In the genomic region with DNA sequence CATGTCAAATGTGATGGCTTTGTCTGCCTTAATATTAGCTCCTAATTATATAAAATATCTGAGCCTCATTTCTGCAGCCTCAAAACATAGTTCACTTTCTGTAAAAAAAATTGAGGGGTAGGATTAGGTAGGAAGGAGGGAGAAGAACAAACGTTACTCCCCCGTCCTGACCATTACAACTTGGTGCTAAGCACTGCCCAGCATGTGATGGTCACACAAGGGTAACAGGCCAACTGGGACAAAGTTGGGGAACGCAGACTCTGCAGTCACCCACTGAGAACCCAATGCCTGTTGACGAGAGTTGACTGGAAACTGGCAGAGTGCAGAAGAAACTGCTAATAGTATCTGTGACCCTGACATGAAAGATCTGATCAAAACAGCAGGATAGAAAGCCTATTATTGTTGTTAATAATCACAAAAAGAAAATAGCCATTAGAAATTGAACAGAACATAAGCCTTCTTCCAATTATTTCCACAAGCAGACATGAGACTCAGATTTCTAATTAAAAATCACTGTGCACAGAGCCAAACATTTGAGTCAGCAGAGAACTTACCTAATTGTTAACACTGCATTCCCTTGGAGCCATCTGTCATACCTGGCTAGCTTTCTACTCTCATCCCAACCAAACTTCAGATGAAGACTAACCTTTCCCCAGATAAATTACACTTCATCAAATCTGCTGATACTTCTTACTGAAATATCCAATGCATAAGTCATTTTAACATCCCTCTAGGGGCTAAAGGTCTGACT, we compare ENCODE assay signal across 9 cellular contexts. TPM values are rescaled to one million over a fixed set of nuclear protein-coding genes. Genes with fewer than 3 reads are reported as not detected.
DNase-seq lines count a peak whose midpoint lies in the region; ATAC-seq and TF ChIP-seq lines count a peak whose summit lies in the region.
"Had no signal": no experiment of that assay in that cellular context is flagged by ENCODE, and none has a peak within 500 bp of the region (broad histone marks: within the 10 kb centered on the region; RNA-seq: fewer than 3 reads in every experiment).

No MANE protein-coding gene starts in this region.

- TF ChIP-seq EP300 in suprapubic skin (IDR thresholded peaks at IDR 0.05) = no peak

- 63% methylated on average over 4 of the region's 4 CpGs for WGBS in suprapubic skin

- H3K4me3 ChIP-seq in Peyer's patch (peak overlapping the region in 2 of 4 donors; percentile 22 to 24), suprapubic skin (peak overlapping the region; percentile 21)
- no peak overlapping the region for H3K4me3 ChIP-seq in effector memory CD4-positive, alpha-beta T cell (ENCODE audit: insufficient read depth, low read depth, low read length, poor library complexity, severe bottlenecking)
- H3K4me3 ChIP-seq: SK-N-MC had no signal

- DNase-seq in Peyer's patch (no peak), inferior parietal cortex (ENCODE audit: extremely low spot score) (peak; percentile 67), suprapubic skin (ENCODE audit: low spot score in 2 of 2) (no peak), middle frontal gyrus (ENCODE audit: extremely low spot score, low spot score) (no peak), DMS53 (lab: John Stamatoyannopoulos, UW) (no peak), HUDEP-2 (lab: John Stamatoyannopoulos, UW; ENCODE audit: unreplicated experiment in 76 of 76) (no peak)
- DNase-seq in effector memory CD4-positive, alpha-beta T cell = no peak

- TF ChIP-seq CTCF in Peyer's patch (IDR thresholded peaks at IDR 0.05) (no peak), suprapubic skin (IDR thresholded peaks at IDR 0.05) (no peak)

- ATAC-seq in GM21390 (IDR thresholded peaks at IDR 0.05; ENCODE audit: unreplicated experiment) = peak; percentile 18

- H3K9me3 ChIP-seq in Peyer's patch = no peaks in the 10 kb centered on the region
- H3K9me3 ChIP-seq in suprapubic skin = no peaks in the 10 kb centered on the region
- no peaks in the 10 kb centered on the region for H3K9me3 ChIP-seq in effector memory CD4-positive, alpha-beta T cell (ENCODE audit: control insufficient read depth, low read length)

- TF ChIP-seq POLR2A in Peyer's patch (IDR thresholded peaks at IDR 0.05) (no peak), suprapubic skin (IDR thresholded peaks at IDR 0.05) (no peak)

- H3K4me1 ChIP-seq in Peyer's patch (peaks cover 0 to 43% (median 8%) of the 10 kb centered on the region in 4 donors), suprapubic skin (peaks cover 82% of the 10 kb centered on the region)
- peaks cover 5% of the 10 kb centered on the region for H3K4me1 ChIP-seq in effector memory CD4-positive, alpha-beta T cell (ENCODE audit: control insufficient read depth, insufficient read depth, low read length, poor library complexity, severe bottlenecking)

- no peaks in the 10 kb centered on the region for H3K27me3 ChIP-seq in Peyer's patch
- no peaks in the 10 kb centered on the region for H3K27me3 ChIP-seq in suprapubic skin
- H3K27me3 ChIP-seq in effector memory CD4-positive, alpha-beta T cell (replicated peaks; ENCODE audit: control insufficient read depth, insufficient read depth, low read length, poor library complexity, severe bottlenecking) = peaks cover 14% of the 10 kb centered on the region

- H3K27ac ChIP-seq in Peyer's patch = peak overlapping the region in 3 of 4 donors; percentile 72 to 92 (median 84)
- peak overlapping the region; percentile 85 for H3K27ac ChIP-seq in suprapubic skin
- no peak overlapping the region for H3K27ac ChIP-seq in effector memory CD4-positive, alpha-beta T cell (ENCODE audit: insufficient read depth, low read length, poor library complexity, severe bottlenecking)
- H3K27ac ChIP-seq: SK-N-MC had no signal

- H3K36me3 ChIP-seq in Peyer's patch (no peaks in the 10 kb centered on the region), suprapubic skin (no peaks in the 10 kb centered on the region)
- H3K36me3 ChIP-seq in effector memory CD4-positive, alpha-beta T cell (ENCODE audit: control insufficient read depth, insufficient read depth, low read length) = no peaks in the 10 kb centered on the region

RNA-seq across cellular contexts. Expression of gene SORT1, which starts 5.5 kb away (rescaled TPM):
- total RNA-seq in Peyer's patch (100 to 1,000 TPM in 2 of 4 donors, 10 to 100 TPM in 2; 24.8 to 124 (median 96.0) TPM), suprapubic skin (10 to 100 TPM; 27.8 to 52.7 (median 34.5) TPM)

RNA-seq across cellular contexts. Expression of gene PSMA5, which starts 34.0 kb away (rescaled TPM):
- total RNA-seq in Peyer's patch = 10 to 100 TPM; 29.7 to 69.3 (median 50.4) TPM
- total RNA-seq in suprapubic skin = 10 to 100 TPM; 26.2 to 36.2 (median 31.5) TPM
